In the genomic region with DNA sequence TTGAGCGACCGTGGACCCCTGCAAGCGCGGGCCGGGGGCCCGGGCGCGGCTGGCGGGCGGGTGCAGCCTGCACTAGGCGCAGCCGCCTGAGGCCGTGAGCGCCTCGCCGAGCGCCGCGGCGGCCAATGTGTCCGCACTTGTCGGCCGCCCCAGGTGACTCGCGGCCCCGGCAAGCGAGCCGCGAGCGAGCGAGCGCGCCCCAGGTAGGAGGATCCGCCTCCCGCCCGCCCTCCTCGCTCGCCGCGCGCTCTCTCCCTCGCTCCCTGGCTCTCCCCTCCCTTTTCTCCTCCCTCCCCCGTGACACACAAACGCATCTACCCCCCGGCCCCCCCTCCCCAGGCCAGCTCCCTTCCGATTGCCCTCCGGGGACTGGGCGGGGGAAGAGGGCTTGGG, we compare ENCODE assay signal across 9 cellular contexts. TPM values are rescaled to one million over a fixed set of nuclear protein-coding genes. Genes with fewer than 3 reads are reported as not detected.
DNase-seq lines count a peak whose midpoint lies in the region; ATAC-seq and TF ChIP-seq lines count a peak whose summit lies in the region.
"Had no signal": no experiment of that assay in that cellular context is flagged by ENCODE, and none has a peak within 500 bp of the region (broad histone marks: within the 10 kb centered on the region; RNA-seq: fewer than 3 reads in every experiment).

A gene (minus strand): TSS at position 160 of the 393 bp plus-strand sequence. CDS start 408 bp downstream, outside the sequence.

- BruUV-seq in PC-9 (replicated peaks; lab: Mats Ljungman, UMichigan), result no TSS peak

- H3K4me3 Mint-ChIP-seq in activated CD4-positive, alpha-beta T cell treated with anti-CD3 and anti-CD28 coated beads, Interleukin-2, amount 10 ng/mL, durations not matched to agents 24 days and 14 days, result peak within 1 kb of the TSS; percentile 34
- peak within 1 kb of the TSS; percentile 32 to 72 for H3K4me3 Mint-ChIP-seq in stimulated activated naive CD8-positive, alpha-beta T cell treated with anti-CD3 and anti-CD28 coated beads, Interleukin-15, amount 100 ng/mL, for 72 hours

- intact Hi-C loops in activated CD4-positive, alpha-beta T cell treated with anti-CD3 and anti-CD28 coated beads, Interleukin-2, amount 10 ng/mL, durations not matched to agents 24 days and 14 days (cut with micrococcal nuclease), result no loop called here
- intact Hi-C loops in PC-9 (cut with micrococcal nuclease; ENCODE audit: unreplicated experiment), result loop anchor here (1.0 kb wide), 1 partner anchor 58 kb away; no protein-coding TSS in a partner anchor

- no peaks in the 10 kb centered on the region for H3K9me3 Mint-ChIP-seq in activated CD4-positive, alpha-beta T cell treated with anti-CD3 and anti-CD28 coated beads, Interleukin-2, amount 10 ng/mL, durations not matched to agents 24 days and 14 days
- no peaks in the 10 kb centered on the region for H3K9me3 Mint-ChIP-seq in stimulated activated naive CD8-positive, alpha-beta T cell treated with anti-CD3 and anti-CD28 coated beads, Interleukin-15, amount 100 ng/mL, for 72 hours

- POLR2A ChIA-PET in PC-9 (lab: Charles Lee; ENCODE audit: unreplicated experiment), result interaction anchor here (0.6 to 0.7 kb wide), 9 partner anchors 58 to 553 kb away, joined by 3 to 16 read pairs (median 7); no protein-coding TSS in a partner anchor

- no peak for DNase-seq in activated CD4-positive, alpha-beta T cell treated with anti-CD3 and anti-CD28 coated beads, Interleukin-2, amount 10 ng/mL, durations not matched to agents 24 days and 14 days
- DNase-seq in activated CD4-positive, alpha-beta T cell treated with anti-CD3 and anti-CD28 coated beads, Interleukin-2, amount 50 U/mL, for 1 hour, result no peak
- DNase-seq in PC-9 (peak; percentile 79 to 86), foreskin fibroblast (no peak), GM13976 (ENCODE audit: low spot score) (no peak)
- no peak for DNase-seq in stimulated activated naive CD8-positive, alpha-beta T cell treated with anti-CD3 and anti-CD28 coated beads, Interleukin-15, amount 100 ng/mL, for 72 hours

- H3K4me2 ChIP-seq in PC-9, result peak within 1 kb of the TSS; percentile 93

- CTCF ChIA-PET in PC-9 (lab: Charles Lee), result interaction anchor here (0.6 to 1.0 kb wide), 7 partner anchors 41 to 760 kb away, joined by 3 to 14 read pairs (median 7); no protein-coding TSS in a partner anchor

- in situ Hi-C loops in GM13976 (cut with MboI; ENCODE audit: low sequenced_read_pairs, unreplicated experiment), result no loop called here

- TF ChIP-seq CTCF in PC-9 (conservative IDR thresholded peaks at IDR 0.05) (no peak), foreskin fibroblast (IDR thresholded peaks at IDR 0.05; ENCODE audit: low read depth, low read length) (no peak), GM13976 (IDR thresholded peaks at IDR 0.05; ENCODE audit: borderline replicate concordance, control extremely low read depth, extremely low read depth, insufficient read depth, missing control alignments) (no peak)

- H2AFZ ChIP-seq in PC-9, result peak within 1 kb of the TSS; percentile 85

- no peak for ATAC-seq in stimulated activated naive CD8-positive, alpha-beta T cell treated with anti-CD3 and anti-CD28 coated beads, Interleukin-15, amount 100 ng/mL, for 72 hours
- ATAC-seq in HG02973 (IDR thresholded peaks at IDR 0.05; ENCODE audit: unreplicated experiment), result no peak
- no peak for ATAC-seq in HG03159 (IDR thresholded peaks at IDR 0.05; ENCODE audit: unreplicated experiment)

- no peaks in the 10 kb centered on the region for H3K36me3 Mint-ChIP-seq in activated CD4-positive, alpha-beta T cell treated with anti-CD3 and anti-CD28 coated beads, Interleukin-2, amount 10 ng/mL, durations not matched to agents 24 days and 14 days (ENCODE audit: low read depth)

- peaks cover 47% of the 10 kb centered on the region for H3K79me2 ChIP-seq in PC-9 (ENCODE audit: low read depth)

- no peaks in the 10 kb centered on the region for H3K36me3 ChIP-seq in PC-9 (ENCODE audit: low read depth)

- no peaks in the 10 kb centered on the region for H3K27me3 ChIP-seq in PC-9 (ENCODE audit: insufficient read depth, low read depth)

- H3K9me3 ChIP-seq in PC-9 (ENCODE audit: insufficient read depth, low read depth), result no peaks in the 10 kb centered on the region

- peaks cover 31% of the 10 kb centered on the region for H4K20me1 ChIP-seq in PC-9 (ENCODE audit: insufficient read depth)

- peaks cover 40% of the 10 kb centered on the region for H3K27me3 Mint-ChIP-seq in activated CD4-positive, alpha-beta T cell treated with anti-CD3 and anti-CD28 coated beads, Interleukin-2, amount 10 ng/mL, durations not matched to agents 24 days and 14 days
- peaks cover 49% of the 10 kb centered on the region for H3K27me3 Mint-ChIP-seq in stimulated activated naive CD8-positive, alpha-beta T cell treated with anti-CD3 and anti-CD28 coated beads, Interleukin-15, amount 100 ng/mL, for 72 hours

- H3F3A ChIP-seq in PC-9 (ENCODE audit: insufficient read depth, low read depth), result peaks cover 62% of the 10 kb centered on the region

- H3K4me1 Mint-ChIP-seq in activated CD4-positive, alpha-beta T cell treated with anti-CD3 and anti-CD28 coated beads, Interleukin-2, amount 10 ng/mL, durations not matched to agents 24 days and 14 days, result no peaks in the 10 kb centered on the region
- H3K4me1 Mint-ChIP-seq in stimulated activated naive CD8-positive, alpha-beta T cell treated with anti-CD3 and anti-CD28 coated beads, Interleukin-15, amount 100 ng/mL, for 72 hours, result peaks cover 26% of the 10 kb centered on the region

- H3K4me1 ChIP-seq in PC-9 (replicated peaks; ENCODE audit: insufficient read depth), result peaks cover 36% of the 10 kb centered on the region

- peak within 1 kb of the TSS; percentile 45 for H3K27ac Mint-ChIP-seq in activated CD4-positive, alpha-beta T cell treated with anti-CD3 and anti-CD28 coated beads, Interleukin-2, amount 10 ng/mL, durations not matched to agents 24 days and 14 days
- no peak within 1 kb of the TSS for H3K27ac Mint-ChIP-seq in stimulated activated naive CD8-positive, alpha-beta T cell treated with anti-CD3 and anti-CD28 coated beads, Interleukin-15, amount 100 ng/mL, for 72 hours

- no peaks in the 10 kb centered on the region for H3K9me2 ChIP-seq in PC-9 (ENCODE audit: insufficient read depth)

- H3K4me3 ChIP-seq in PC-9 (peak within 1 kb of the TSS; percentile 99), foreskin fibroblast (ENCODE audit: low read depth in 1 of 2, low read length in 2 of 2) (peak within 1 kb of the TSS; percentile 10 to 25)

- no peak within 1 kb of the TSS for H3K27ac ChIP-seq in PC-9

RNA-seq across cellular contexts. Expression of the gene that starts here (rescaled TPM):
- not detected in 2 replicates for total RNA-seq in activated CD4-positive, alpha-beta T cell treated with anti-CD3 and anti-CD28 coated beads, Interleukin-2, amount 10 ng/mL, durations not matched to agents 24 days and 14 days
- total RNA-seq in PC-9 (2021), result 66.9 and 75.5 TPM in 2 replicates
- total RNA-seq: myocyte had no signal

Comparison
In these comparisons a context has a peak if more than half of its experiments do, and no peak if none do; other contexts are left out.
1. RNA of the gene that starts here (total RNA-seq): 66.9 to 75.5 TPM in PC-9; not detected in activated CD4-positive, alpha-beta T cell treated with anti-CD3 and anti-CD28 coated beads, Interleukin-2, amount 10 ng/mL, durations not matched to agents 24 days and 14 days; every median in the first group is over 10 times any median in the second.
2. DNase-seq: peak in PC-9 (2 of 2); none in activated CD4-positive, alpha-beta T cell treated with anti-CD3 and anti-CD28 coated beads, Interleukin-2, amount 10 ng/mL, durations not matched to agents 24 days and 14 days (single experiment), activated CD4-positive, alpha-beta T cell treated with anti-CD3 and anti-CD28 coated beads, Interleukin-2, amount 50 U/mL, for 1 hour (single experiment), foreskin fibroblast (0 of 2), stimulated activated naive CD8-positive, alpha-beta T cell treated with anti-CD3 and anti-CD28 coated beads, Interleukin-15, amount 100 ng/mL, for 72 hours (0 of 2) and GM13976 (single experiment).